In genomic region chr9:34379334-34380033, GRCh38 we compare ENCODE assay signal across 8 cellular contexts. TPM values are rescaled to one million over a fixed set of nuclear protein-coding genes. Genes with fewer than 3 reads are reported as not detected.
DNase-seq lines count a peak whose midpoint lies in the region; ATAC-seq and TF ChIP-seq lines count a peak whose summit lies in the region.

No MANE protein-coding gene starts in this region.

- DNase-seq in DMS114 treated with DMSO at 0.1 percent for 48 hours (lab: John Stamatoyannopoulos, UW; ENCODE audit: unreplicated experiment) = peak; percentile 40
- DNase-seq in NCI-H460 (ENCODE audit: extremely low read depth, low read depth) = peak; percentile 73
- DNase-seq in activated CD4-positive, alpha-beta T cell treated with anti-CD3 and anti-CD28 coated beads for 36 hours = peak; percentile 96
- peak; percentile 97 for DNase-seq in colonic mucosa
- peak; percentile 94 for DNase-seq in left kidney (ENCODE audit: low read depth, low spot score)
- peak; percentile 82 to 88 (median 84) for DNase-seq in stimulated activated CD4-positive, alpha-beta T cell treated with anti-CD3 and anti-CD28 coated beads, Interleukin-1b, Interleukin-23, amount 100 ng/mL, for 24 hours (ENCODE audit: low read depth in 4 of 4, low spot score in 1 of 4)

- H3K9me3 ChIP-seq in colonic mucosa = no peaks in the 10 kb centered on the region

- no peaks in the 10 kb centered on the region for H3K36me3 ChIP-seq in colonic mucosa

- peaks cover 36% of the 10 kb centered on the region for H3K4me1 Mint-ChIP-seq in activated CD4-positive, alpha-beta T cell treated with anti-CD3 and anti-CD28 coated beads for 36 hours

- no peaks in the 10 kb centered on the region for H3K27me3 Mint-ChIP-seq in activated CD4-positive, alpha-beta T cell treated with anti-CD3 and anti-CD28 coated beads for 36 hours

- H3K9ac ChIP-seq in colonic mucosa (ENCODE audit: low read depth in 2 of 2, low read length in 2 of 2) = peak overlapping the region in 1 of 2 donors; percentile 80

- H3K4me3 Mint-ChIP-seq in activated CD4-positive, alpha-beta T cell treated with anti-CD3 and anti-CD28 coated beads for 36 hours = peak overlapping the region; percentile 67

- H3K36me3 Mint-ChIP-seq in activated CD4-positive, alpha-beta T cell treated with anti-CD3 and anti-CD28 coated beads for 36 hours (ENCODE audit: low read depth) = no peaks in the 10 kb centered on the region

- peak; percentile 96 for TF ChIP-seq CTCF in colonic mucosa (IDR thresholded peaks at IDR 0.05)

- intact Hi-C loops in activated CD4-positive, alpha-beta T cell treated with anti-CD3 and anti-CD28 coated beads for 36 hours (cut with DNase I, micrococcal nuclease) = loop anchor here (1.0 to 5.0 kb wide), 9 partner anchors 79 to 738 kb away; partner anchors contain the start of genes ATOSB (in 1 of the 2), DCAF12 (in 1 of the 2), DNAI1 (in 1 of the 2) and FAM219A (in 1 of the 2)
- intact Hi-C loops in colonic mucosa (cut with DNase I) = loop anchor here (1.0 to 5.0 kb wide), 2 partner anchors 48 to 122 kb away; no protein-coding TSS in a partner anchor

- H3K27ac Mint-ChIP-seq in activated CD4-positive, alpha-beta T cell treated with anti-CD3 and anti-CD28 coated beads for 36 hours = peak overlapping the region; percentile 59

- CTCF ChIA-PET in activated CD4-positive, alpha-beta T cell treated with anti-CD3 and anti-CD28 coated beads for 36 hours (lab: Charles Lee) = interaction anchor here (0.6 to 9.2 kb wide), 16 partner anchors 16 to 455 kb away, joined by 3 to 76 read pairs (median 4); partner anchors contain the start of genes UBAP1 and UBAP2

- no peaks in the 10 kb centered on the region for H3K9me3 Mint-ChIP-seq in activated CD4-positive, alpha-beta T cell treated with anti-CD3 and anti-CD28 coated beads for 36 hours (ENCODE audit: low read depth)

- peaks cover 8% of the 10 kb centered on the region for H3K4me1 ChIP-seq in colonic mucosa

- POLR2A ChIA-PET in activated CD4-positive, alpha-beta T cell treated with anti-CD3 and anti-CD28 coated beads for 36 hours (lab: Charles Lee) = interaction anchor here (0.5 to 0.6 kb wide), 2 partner anchors 357 to 1953 kb away, joined by 3 read pairs; no protein-coding TSS in a partner anchor

- peak; percentile 35 for ATAC-seq in HG02938 (IDR thresholded peaks at IDR 0.05; ENCODE audit: unreplicated experiment)
- peak; percentile 41 for ATAC-seq in activated CD4-positive, alpha-beta T cell treated with anti-CD3 and anti-CD28 coated beads for 36 hours
- ATAC-seq in HG02588 (IDR thresholded peaks at IDR 0.05; ENCODE audit: unreplicated experiment) = no peak

- H3K27me3 ChIP-seq in colonic mucosa = no peaks in the 10 kb centered on the region

- peak overlapping the region; percentile 69 for H3K4me3 ChIP-seq in colonic mucosa

- H3K27ac ChIP-seq in colonic mucosa = peak overlapping the region; percentile 34

RNA-seq across cellular contexts. Expression of gene MYORG, which starts 2.8 kb away (rescaled TPM):
- total RNA-seq in NCI-H460 (2014; rRNA removed; shearing (Covaris generic)) = 0.61 and 0.79 TPM in 2 replicates
- 1.3 and 3.2 TPM in 2 replicates for polyA plus RNA-seq in NCI-H460 (2014; cell fraction: nucleus; rRNA removed)
- 1 to 10 TPM; 2.2 to 2.3 TPM for total RNA-seq in activated CD4-positive, alpha-beta T cell treated with anti-CD3 and anti-CD28 coated beads for 36 hours
- total RNA-seq in colonic mucosa = 10 to 100 TPM; 57.0 to 68.6 TPM

RNA-seq across cellular contexts. Expression of gene NUDT2, which starts 50.1 kb away (rescaled TPM):
- 15.6 and 16.2 TPM in 2 replicates for total RNA-seq in NCI-H460 (2014; rRNA removed; shearing (Covaris generic))
- polyA plus RNA-seq in NCI-H460 (2014; cell fraction: nucleus; rRNA removed) = 13.5 and 19.4 TPM in 2 replicates
- total RNA-seq in activated CD4-positive, alpha-beta T cell treated with anti-CD3 and anti-CD28 coated beads for 36 hours = 10 to 100 TPM; 14.9 to 22.9 TPM
- 10 to 100 TPM; 25.6 to 28.4 TPM for total RNA-seq in colonic mucosa

RNA-seq across cellular contexts. Expression of gene KIF24, which starts 50.4 kb away (rescaled TPM):
- 2.4 and 2.5 TPM in 2 replicates for total RNA-seq in NCI-H460 (2014; rRNA removed; shearing (Covaris generic))
- polyA plus RNA-seq in NCI-H460 (2014; cell fraction: nucleus; rRNA removed) = 3.9 and 5.9 TPM in 2 replicates
- 1 to 10 TPM; 5.9 to 7.7 TPM for total RNA-seq in activated CD4-positive, alpha-beta T cell treated with anti-CD3 and anti-CD28 coated beads for 36 hours
- total RNA-seq in colonic mucosa = 1 to 10 TPM; 2.2 to 7.3 TPM

Comparison
In these comparisons a context has a peak if more than half of its experiments do, and no peak if none do; other contexts are left out.
1. DNase-seq: peak in every context shown above with its lines; median percentile 97 in colonic mucosa; 96 in activated CD4-positive, alpha-beta T cell treated with anti-CD3 and anti-CD28 coated beads for 36 hours; 94 in left kidney; 84 in stimulated activated CD4-positive, alpha-beta T cell treated with anti-CD3 and anti-CD28 coated beads, Interleukin-1b, Interleukin-23, amount 100 ng/mL, for 24 hours; 73 in NCI-H460; 40 in DMS114 treated with DMSO at 0.1 percent for 48 hours.
2. RNA of gene MYORG, which starts 2.8 kb away (total RNA-seq): 57.0 to 68.6 TPM in colonic mucosa; 2.2 to 2.3 TPM in activated CD4-positive, alpha-beta T cell treated with anti-CD3 and anti-CD28 coated beads for 36 hours and 0.61 to 0.79 TPM in NCI-H460; every median in the first group is over 10 times any median in the second.